ENCODE assay signal across 9 cellular contexts in the genomic region with DNA sequence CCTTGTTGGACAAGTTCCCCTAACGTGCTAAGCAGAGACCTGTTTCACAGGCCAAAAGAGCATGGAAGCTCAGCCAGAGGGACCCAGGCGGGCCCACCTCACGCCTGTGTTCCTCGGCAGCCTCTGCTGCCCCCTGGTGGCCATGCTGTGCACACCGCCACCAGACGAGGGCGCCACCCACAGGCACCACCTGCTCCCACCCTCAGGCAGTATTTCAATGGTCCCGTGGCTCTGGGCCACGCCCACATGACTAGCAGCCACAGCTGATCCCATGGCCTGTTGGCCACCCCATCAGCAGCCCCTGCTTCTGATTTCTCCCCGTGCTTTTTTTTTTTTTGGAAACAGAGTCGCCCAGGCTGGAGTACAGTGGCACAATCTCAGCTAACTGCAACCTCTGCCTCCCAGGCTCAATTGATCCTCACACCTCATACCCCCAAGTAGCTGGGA. TPM values are rescaled to one million over a fixed set of nuclear protein-coding genes. Genes with fewer than 3 reads are reported as not detected.
A peak's percentile ranks its signal among the peaks of the same experiment; 100 is the strongest.
DNase-seq lines count a peak whose midpoint lies in the region; ATAC-seq and TF ChIP-seq lines count a peak whose summit lies in the region.
"Had no signal": no experiment of that assay in that cellular context is flagged by ENCODE, and none has a peak within 500 bp of the region (broad histone marks: within the 10 kb centered on the region; RNA-seq: fewer than 3 reads in every experiment).

No MANE protein-coding gene starts in this region.

- H3K27me3 ChIP-seq in GM23338 (ENCODE audit: insufficient read depth) (no peaks in the 10 kb centered on the region), vagina (no peaks in the 10 kb centered on the region)

- TF ChIP-seq POLR2A in vagina (IDR thresholded peaks at IDR 0.05): no peak

- H3K9me2 ChIP-seq in GM23338 (ENCODE audit: insufficient read depth): no peaks in the 10 kb centered on the region

- 0 out of 2 replicates have a peak, but pooled peaks cover 6% of the 10 kb centered on the region for H3F3A ChIP-seq in GM23338 (replicated peaks; ENCODE audit: low read depth)

- no peaks in the 10 kb centered on the region for H3K9me3 Mint-ChIP-seq in GM23338
- H3K9me3 Mint-ChIP-seq in activated naive CD4-positive, alpha-beta T cell treated with anti-CD3 and anti-CD28 coated beads, Interleukin-2, amount 10 ng/mL, durations not matched to agents 7 days and 5 days: no peaks in the 10 kb centered on the region
- peaks cover 4% of the 10 kb centered on the region for H3K9me3 Mint-ChIP-seq in glutamatergic neuron (ENCODE audit: unreplicated experiment)

- TF ChIP-seq CTCF in GM23338 (conservative IDR thresholded peaks at IDR 0.05; ENCODE audit: low read depth in 2 of 2) (peak; percentile 99 to 100), glutamatergic neuron (IDR thresholded peaks at IDR 0.05; ENCODE audit: partially characterized antibody, unreplicated experiment) (peak; percentile 97), vagina (IDR thresholded peaks at IDR 0.05) (peak; percentile 94 to 99 (median 99))

- intact Hi-C loops in posterior cingulate gyrus (cut with DNase I) (loop anchor here (1.0 kb wide), 1 partner anchor 32 kb away; no protein-coding TSS in a partner anchor), vagina (cut with DNase I) (loop anchor here (2.0 kb wide), 1 partner anchor 32 kb away; no protein-coding TSS in a partner anchor)

- H3K4me3 Mint-ChIP-seq in GM23338: no peak overlapping the region
- no peak overlapping the region for H3K4me3 Mint-ChIP-seq in activated naive CD4-positive, alpha-beta T cell treated with anti-CD3 and anti-CD28 coated beads, Interleukin-2, amount 10 ng/mL, durations not matched to agents 7 days and 5 days
- H3K4me3 Mint-ChIP-seq in glutamatergic neuron (ENCODE audit: unreplicated experiment): no peak overlapping the region

- H3K27me3 Mint-ChIP-seq in GM23338 (ENCODE audit: insufficient read depth, low read depth, poor library complexity) (peaks cover 9% of the 10 kb centered on the region), glutamatergic neuron (ENCODE audit: unreplicated experiment) (peaks cover 8% of the 10 kb centered on the region)
- no peaks in the 10 kb centered on the region for H3K27me3 Mint-ChIP-seq in activated naive CD4-positive, alpha-beta T cell treated with anti-CD3 and anti-CD28 coated beads, Interleukin-2, amount 10 ng/mL, durations not matched to agents 7 days and 5 days

- H3K36me3 Mint-ChIP-seq in GM23338 (ENCODE audit: low read depth): peaks cover 3% of the 10 kb centered on the region; the same call in 1 of the 3 replicates
- peaks cover 8% of the 10 kb centered on the region for H3K36me3 Mint-ChIP-seq in activated naive CD4-positive, alpha-beta T cell treated with anti-CD3 and anti-CD28 coated beads, Interleukin-2, amount 10 ng/mL, durations not matched to agents 7 days and 5 days
- no peaks in the 10 kb centered on the region for H3K36me3 Mint-ChIP-seq in glutamatergic neuron (ENCODE audit: unreplicated experiment)

- H3K27ac ChIP-seq in GM23338 (ENCODE audit: low read depth) (no peak overlapping the region), vagina (no peak overlapping the region)
- H3K27ac ChIP-seq: epithelial cell of prostate had no signal

- H3K27ac Mint-ChIP-seq in GM23338 (no peak overlapping the region), glutamatergic neuron (ENCODE audit: unreplicated experiment) (no peak overlapping the region)
- H3K27ac Mint-ChIP-seq in activated naive CD4-positive, alpha-beta T cell treated with anti-CD3 and anti-CD28 coated beads, Interleukin-2, amount 10 ng/mL, durations not matched to agents 7 days and 5 days: no peak overlapping the region

- no peak overlapping the region for H3K4me3 ChIP-seq in GM23338
- no peak overlapping the region for H3K4me3 ChIP-seq in vagina

- peak; percentile 67 for DNase-seq in DMS53 treated with DMSO at 0.1 percent for 48 hours (lab: John Stamatoyannopoulos, UW; ENCODE audit: unreplicated experiment)
- DNase-seq in GM23338 (ENCODE audit: low spot score): peak; percentile 96
- DNase-seq in NAMALWA (ENCODE audit: low spot score): peak; percentile 96
- peak; percentile 86 for DNase-seq in SKM-1 (lab: John Stamatoyannopoulos, UW; ENCODE audit: unreplicated experiment)
- peak; percentile 93 for DNase-seq in activated naive CD4-positive, alpha-beta T cell treated with anti-CD3 and anti-CD28 coated beads, Interleukin-2, amount 10 ng/mL, durations not matched to agents 7 days and 5 days
- peak; percentile 86 for DNase-seq in glutamatergic neuron
- peak; percentile 74 to 98 (median 86) for DNase-seq in posterior cingulate gyrus
- DNase-seq in vagina (ENCODE audit: extremely low spot score in 2 of 2): no peak

- peak; percentile 92 for ATAC-seq in GM23338

- H3K4me2 ChIP-seq in GM23338: no peak overlapping the region

- H2AFZ ChIP-seq in GM23338: no peak overlapping the region

- CTCF ChIA-PET in activated naive CD4-positive, alpha-beta T cell treated with anti-CD3 and anti-CD28 coated beads, Interleukin-2, amount 10 ng/mL, durations not matched to agents 7 days and 5 days (lab: Charles Lee): interaction anchor here (0.6 to 14.8 kb wide), 23 partner anchors 8 to 543 kb away, joined by 3 to 467 read pairs (median 4); a partner anchor contains a TSS

- H3K4me1 ChIP-seq in GM23338 (ENCODE audit: insufficient read depth) (no peaks in the 10 kb centered on the region), vagina (peaks cover 21% of the 10 kb centered on the region)

- no peaks in the 10 kb centered on the region; the same call in 1 of the 2 replicates for H4K20me1 ChIP-seq in GM23338 (replicated peaks; ENCODE audit: insufficient read depth)

- H3K79me2 ChIP-seq in GM23338 (replicated peaks; ENCODE audit: insufficient read depth): no peaks in the 10 kb centered on the region

- H3K36me3 ChIP-seq in GM23338 (ENCODE audit: insufficient read depth): no peaks in the 10 kb centered on the region
- H3K36me3 ChIP-seq in vagina: peaks cover 0 to 20% of the 10 kb centered on the region in 2 donors

- H3K4me1 Mint-ChIP-seq in GM23338 (no peaks in the 10 kb centered on the region), glutamatergic neuron (ENCODE audit: low read depth, unreplicated experiment) (peaks cover 7% of the 10 kb centered on the region)
- peaks cover 4% of the 10 kb centered on the region for H3K4me1 Mint-ChIP-seq in activated naive CD4-positive, alpha-beta T cell treated with anti-CD3 and anti-CD28 coated beads, Interleukin-2, amount 10 ng/mL, durations not matched to agents 7 days and 5 days

- H3K9me3 ChIP-seq in vagina: no peaks in the 10 kb centered on the region

TF ChIP-seq in GM23338, 12 proteins besides CTCF, POLR2A, EP300 and RAD21 (continues in another document):
- TF ChIP-seq CREB1 (CRISPR knock-in tag; IDR thresholded peaks at IDR 0.05; ENCODE audit: low read depth): peak; percentile 61; the same call in 1 of the 2 replicates
- TF ChIP-seq ZNF114 (CRISPR knock-in tag; IDR thresholded peaks at IDR 0.05): no peak

RNA-seq across cellular contexts. Expression of a gene that starts 18.9 kb away (rescaled TPM):
- total RNA-seq in GM23338 (2014; rRNA removed; shearing (Covaris generic)): 57.8 and 91.1 TPM in 2 replicates
- polyA plus RNA-seq in GM23338 (2016; fragmentation: Nextera tagmentation; extraction: Ambion mirVana): 38.0 and 39.2 TPM in 2 replicates
- total RNA-seq in glutamatergic neuron (ENCODE audit: unreplicated experiment) (24.7 TPM), vagina (124 TPM)

RNA-seq across cellular contexts. Expression of a gene that starts 24.5 kb away (rescaled TPM):
- 15.3 and 24.5 TPM in 2 replicates for total RNA-seq in GM23338 (2014; rRNA removed; shearing (Covaris generic))
- 22.1 and 22.6 TPM in 2 replicates for polyA plus RNA-seq in GM23338 (2016; fragmentation: Nextera tagmentation; extraction: Ambion mirVana)
- total RNA-seq in glutamatergic neuron (ENCODE audit: unreplicated experiment): 25.2 TPM
- total RNA-seq in vagina: 86.9 TPM

RNA-seq across cellular contexts. Expression of a gene that starts 41.5 kb away (rescaled TPM):
- 45.7 and 45.9 TPM in 2 replicates for total RNA-seq in GM23338 (2014; rRNA removed; shearing (Covaris generic))
- 14.5 and 15.4 TPM in 2 replicates for polyA plus RNA-seq in GM23338 (2016; fragmentation: Nextera tagmentation; extraction: Ambion mirVana)
- total RNA-seq in glutamatergic neuron (ENCODE audit: unreplicated experiment) (38.9 TPM), vagina (29.2 TPM)

RNA-seq across cellular contexts. Expression of a gene that starts 43.3 kb away (rescaled TPM):
- 31.2 and 34.4 TPM in 2 replicates for total RNA-seq in GM23338 (2014; rRNA removed; shearing (Covaris generic))
- 79.5 and 81.6 TPM in 2 replicates for polyA plus RNA-seq in GM23338 (2016; fragmentation: Nextera tagmentation; extraction: Ambion mirVana)
- total RNA-seq in glutamatergic neuron (ENCODE audit: unreplicated experiment) (21.5 TPM), vagina (15.0 TPM)

RNA-seq across cellular contexts. Expression of a gene that starts 43.5 kb away (rescaled TPM):
- 11.7 and 17.8 TPM in 2 replicates for total RNA-seq in GM23338 (2014; rRNA removed; shearing (Covaris generic))
- polyA plus RNA-seq in GM23338 (2016; fragmentation: Nextera tagmentation; extraction: Ambion mirVana): 58.5 and 60.0 TPM in 2 replicates
- 10.2 TPM for total RNA-seq in glutamatergic neuron (ENCODE audit: unreplicated experiment)
- 12.8 TPM for total RNA-seq in vagina

Comparison
In these comparisons a context has a peak if more than half of its experiments do, and no peak if none do; other contexts are left out.
1. DNase-seq: peak in DMS53 treated with DMSO at 0.1 percent for 48 hours (single experiment), GM23338 (single experiment), NAMALWA (single experiment), SKM-1 (single experiment), activated naive CD4-positive, alpha-beta T cell treated with anti-CD3 and anti-CD28 coated beads, Interleukin-2, amount 10 ng/mL, durations not matched to agents 7 days and 5 days (single experiment), glutamatergic neuron (single experiment) and posterior cingulate gyrus (10 of 10); none in vagina (0 of 2).
2. Peak in every context shown above with its lines, with median percentiles within 50 percentile points of each other: CTCF ChIP-seq.